In genomic region chr9:108363321-108363720, GRCh38 we compare ENCODE assay signal across 21 cellular contexts.
DNase-seq lines count a peak whose midpoint lies in the region; ATAC-seq and TF ChIP-seq lines count a peak whose summit lies in the region.
"Had no signal": no experiment of that assay in that cellular context is flagged by ENCODE, and none has a peak within 500 bp of the region (broad histone marks: within the 10 kb centered on the region; RNA-seq: fewer than 3 reads in every experiment).

No MANE protein-coding gene starts in this region.

- no peaks in the 10 kb centered on the region for H3K4me1 ChIP-seq in Peyer's patch
- H3K4me1 ChIP-seq: BLaER1, colonic mucosa had no signal

- no peaks in the 10 kb centered on the region for H3K27me3 ChIP-seq in Peyer's patch
- H3K27me3 ChIP-seq: BLaER1, colonic mucosa had no signal

- TF ChIP-seq CTCF in Peyer's patch (IDR thresholded peaks at IDR 0.05): no peak

- peak; percentile 70 for DNase-seq in COLO668 (lab: John Stamatoyannopoulos, UW; ENCODE audit: unreplicated experiment)
- DNase-seq in NCI-H146 treated with DMSO at 0.1 percent for 48 hours (lab: John Stamatoyannopoulos, UW; ENCODE audit: unreplicated experiment): peak; percentile 82
- DNase-seq in NCI-H345 (lab: John Stamatoyannopoulos, UW): peak; percentile 94
- peak; percentile 86 for DNase-seq in SHP77 treated with DMSO at 0.1 percent for 48 hours (lab: John Stamatoyannopoulos, UW)
- DNase-seq in NK-92 (lab: John Stamatoyannopoulos, UW; ENCODE audit: unreplicated experiment): no peak
- DNase-seq in HCEC 1CT: no peak
- no peak for DNase-seq in Peyer's patch
- DNase-seq: colonic mucosa; EL; hippocampal formation; immature natural killer cell; mesenchymal stem cell; NCI-H1048; NCI-H82; OCI-M1; small intestine; stimulated activated CD4-positive, alpha-beta T cell treated with anti-CD3 and anti-CD28 coated beads, Interleukin-1b, Interleukin-23, amount 100 ng/mL, for 48 hours; trophoblast cell had no signal

- TF ChIP-seq POLR2A in Peyer's patch (IDR thresholded peaks at IDR 0.05): no peak

- no peaks in the 10 kb centered on the region for H3K36me3 ChIP-seq in Peyer's patch
- H3K36me3 ChIP-seq: BLaER1, colonic mucosa had no signal

- no peak for ATAC-seq in GM21515 (IDR thresholded peaks at IDR 0.05; ENCODE audit: unreplicated experiment)
- ATAC-seq: esophagus mucosa had no signal

- no peak overlapping the region for H3K4me3 ChIP-seq in Peyer's patch
- H3K4me3 ChIP-seq: BLaER1, colonic mucosa had no signal

- H3K9me3 ChIP-seq in Peyer's patch: no peaks in the 10 kb centered on the region
- H3K9me3 ChIP-seq: colonic mucosa had no signal

- no peak overlapping the region for H3K27ac ChIP-seq in Peyer's patch
- H3K27ac ChIP-seq: BLaER1, colonic mucosa had no signal

Comparison
In these comparisons a context has a peak if more than half of its experiments do, and no peak if none do; other contexts are left out.
1. DNase-seq: peak in COLO668 (single experiment), NCI-H146 treated with DMSO at 0.1 percent for 48 hours (single experiment), NCI-H345 (single experiment) and SHP77 treated with DMSO at 0.1 percent for 48 hours (single experiment); none in NK-92 (single experiment), HCEC 1CT (single experiment) and Peyer's patch (0 of 3).